In the genomic region with DNA sequence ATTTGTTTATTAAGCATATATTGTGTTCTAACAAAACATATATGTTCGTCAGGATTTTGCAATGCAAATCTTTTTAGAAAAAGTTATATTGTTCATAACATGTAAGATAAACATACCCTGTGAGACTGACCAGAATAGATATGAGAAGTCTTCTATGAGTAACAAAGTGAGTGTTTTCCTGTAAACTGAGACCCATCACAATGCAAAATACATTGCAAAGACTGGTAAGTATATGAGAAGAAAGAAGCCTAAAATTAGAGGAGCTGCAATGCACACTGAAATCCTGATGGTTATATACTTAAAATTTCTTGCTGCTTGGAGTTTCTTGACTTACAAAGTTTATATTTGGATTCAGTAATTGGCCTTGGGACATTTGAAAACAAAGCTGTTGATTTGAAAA, we compare ENCODE assay signal across 1 cellular context.
TF ChIP-seq lines count a peak whose summit lies in the region.

No MANE protein-coding gene starts in this region.

TF ChIP-seq in WTC11, 78 proteins besides CTCF, POLR2A, EP300 and RAD21 (continued from another document):
- TF ChIP-seq USF1 (CRISPR knock-in tag; IDR thresholded peaks at IDR 0.05): no peak
- TF ChIP-seq PRRX2 (CRISPR knock-in tag; IDR thresholded peaks at IDR 0.05): no peak
- no peak for TF ChIP-seq RELA (CRISPR knock-in tag; IDR thresholded peaks at IDR 0.05; ENCODE audit: borderline replicate concordance)
- TF ChIP-seq, protein P1, sequence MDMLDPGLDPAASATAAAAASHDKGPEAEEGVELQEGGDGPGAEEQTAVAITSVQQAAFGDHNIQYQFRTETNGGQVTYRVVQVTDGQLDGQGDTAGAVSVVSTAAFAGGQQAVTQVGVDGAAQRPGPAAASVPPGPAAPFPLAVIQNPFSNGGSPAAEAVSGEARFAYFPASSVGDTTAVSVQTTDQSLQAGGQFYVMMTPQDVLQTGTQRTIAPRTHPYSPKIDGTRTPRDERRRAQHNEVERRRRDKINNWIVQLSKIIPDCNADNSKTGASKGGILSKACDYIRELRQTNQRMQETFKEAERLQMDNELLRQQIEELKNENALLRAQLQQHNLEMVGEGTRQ (CRISPR knock-in tag; IDR thresholded peaks at IDR 0.05): no peak
- no peak for TF ChIP-seq ZNF121 (CRISPR knock-in tag; IDR thresholded peaks at IDR 0.05)
- TF ChIP-seq ZNF263 (CRISPR knock-in tag; IDR thresholded peaks at IDR 0.05; ENCODE audit: low read depth): no peak
- no peak for TF ChIP-seq NFATC4 (CRISPR knock-in tag; IDR thresholded peaks at IDR 0.05)
- no peak for TF ChIP-seq NFE2L1 (CRISPR knock-in tag; IDR thresholded peaks at IDR 0.05)
- TF ChIP-seq ZNF317 (CRISPR knock-in tag; IDR thresholded peaks at IDR 0.05; ENCODE audit: borderline replicate concordance, low read depth): no peak
- TF ChIP-seq SP1 (CRISPR knock-in tag; conservative IDR thresholded peaks at IDR 0.05): no peak
- no peak for TF ChIP-seq GABPB1 (CRISPR knock-in tag; IDR thresholded peaks at IDR 0.05)
- no peak for TF ChIP-seq CBFB (CRISPR knock-in tag; IDR thresholded peaks at IDR 0.05; ENCODE audit: low read depth)
- TF ChIP-seq IRF2 (CRISPR knock-in tag; IDR thresholded peaks at IDR 0.05; ENCODE audit: borderline replicate concordance, low read depth): no peak
- TF ChIP-seq, protein P2, sequence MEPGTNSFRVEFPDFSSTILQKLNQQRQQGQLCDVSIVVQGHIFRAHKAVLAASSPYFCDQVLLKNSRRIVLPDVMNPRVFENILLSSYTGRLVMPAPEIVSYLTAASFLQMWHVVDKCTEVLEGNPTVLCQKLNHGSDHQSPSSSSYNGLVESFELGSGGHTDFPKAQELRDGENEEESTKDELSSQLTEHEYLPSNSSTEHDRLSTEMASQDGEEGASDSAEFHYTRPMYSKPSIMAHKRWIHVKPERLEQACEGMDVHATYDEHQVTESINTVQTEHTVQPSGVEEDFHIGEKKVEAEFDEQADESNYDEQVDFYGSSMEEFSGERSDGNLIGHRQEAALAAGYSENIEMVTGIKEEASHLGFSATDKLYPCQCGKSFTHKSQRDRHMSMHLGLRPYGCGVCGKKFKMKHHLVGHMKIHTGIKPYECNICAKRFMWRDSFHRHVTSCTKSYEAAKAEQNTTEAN (CRISPR knock-in tag; IDR thresholded peaks at IDR 0.05): no peak
